In genomic region chr6:21354805-21355238, GRCh38 we compare ENCODE assay signal across 19 cellular contexts.
DNase-seq lines count a peak whose midpoint lies in the region; ATAC-seq and TF ChIP-seq lines count a peak whose summit lies in the region.
"Had no signal": no experiment of that assay in that cellular context is flagged by ENCODE, and none has a peak within 500 bp of the region (broad histone marks: within the 10 kb centered on the region; RNA-seq: fewer than 3 reads in every experiment).

No MANE protein-coding gene starts in this region.

- no peak overlapping the region for H3K27ac Mint-ChIP-seq in naive thymus-derived CD8-positive, alpha-beta T cell
- H3K27ac Mint-ChIP-seq: CD4-positive, alpha-beta T cell had no signal

- POLR2A ChIA-PET in HEK293 (lab: Yijun Ruan, JAX) = no interaction called here
- POLR2A ChIA-PET in naive thymus-derived CD8-positive, alpha-beta T cell (lab: Charles Lee) = no interaction called here

- H3K27ac ChIP-seq in HEK293 (ENCODE audit: extremely low read depth, low read depth, low read length) (no peak overlapping the region), upper lobe of right lung (no peak overlapping the region)
- H3K27ac ChIP-seq: A549, dorsolateral prefrontal cortex, testis had no signal

- no peak for TF ChIP-seq CTCF in HEK293 (tag by site-specific recombination; IDR thresholded peaks at IDR 0.05)
- no peak for TF ChIP-seq CTCF in upper lobe of right lung (IDR thresholded peaks at IDR 0.05)

- DNase-seq in COLO668 (lab: John Stamatoyannopoulos, UW; ENCODE audit: unreplicated experiment) = peak; percentile 9
- peak; percentile 59 for DNase-seq in SK-MEL-5 (ENCODE audit: low read depth, low spot score)
- DNase-seq in midbrain (lab: John Stamatoyannopoulos, UW) = peak; percentile 22
- DNase-seq in NCI-H2227 (lab: John Stamatoyannopoulos, UW; ENCODE audit: unreplicated experiment) = no peak
- no peak for DNase-seq in naive thymus-derived CD8-positive, alpha-beta T cell
- DNase-seq in pons (ENCODE audit: low spot score) = no peak
- no peak for DNase-seq in upper lobe of right lung
- DNase-seq: activated effector memory CD4-positive, alpha-beta T cell treated with anti-CD3 and anti-CD28 coated beads, Interleukin-2, amount 50 U/mL, for 16 hours; anterior cingulate cortex; CD4-positive, alpha-beta T cell; hippocampal formation; NCI-H1436; NCI-H524; retina; stimulated activated CD4-positive, alpha-beta T cell treated with anti-CD3 and anti-CD28 coated beads, Interleukin-1b, Interleukin-23, amount 100 ng/mL, for 48 hours; testis had no signal

- in situ Hi-C loops in SK-MEL-5 (cut with HindIII; ENCODE audit: low pct_unique_long_range_greater_than_20kb, low sequenced_read_pairs) = no loop called here

- H3K27me3 Mint-ChIP-seq in naive thymus-derived CD8-positive, alpha-beta T cell = no peaks in the 10 kb centered on the region
- H3K27me3 Mint-ChIP-seq: CD4-positive, alpha-beta T cell had no signal

- intact Hi-C loops in upper lobe of right lung (cut with DNase I) = no loop called here

- H3K4me3 ChIP-seq in HEK293 (ENCODE audit: low read depth, low read length) = no peak overlapping the region
- H3K4me3 ChIP-seq in upper lobe of right lung = no peak overlapping the region
- H3K4me3 ChIP-seq: A549, dorsolateral prefrontal cortex, testis had no signal

- no peaks in the 10 kb centered on the region for H3K9me3 ChIP-seq in HEK293 (ENCODE audit: control insufficient read depth, insufficient read depth, low read depth, low read length)
- H3K9me3 ChIP-seq in upper lobe of right lung = no peaks in the 10 kb centered on the region
- H3K9me3 ChIP-seq: A549, testis had no signal

- no peaks in the 10 kb centered on the region for H3K36me3 ChIP-seq in HEK293 (ENCODE audit: control insufficient read depth in 2 of 2, insufficient read depth in 1 of 2, low read length in 2 of 2)
- no peaks in the 10 kb centered on the region for H3K36me3 ChIP-seq in upper lobe of right lung

- no peak overlapping the region for H3K4me3 Mint-ChIP-seq in naive thymus-derived CD8-positive, alpha-beta T cell
- H3K4me3 Mint-ChIP-seq: CD4-positive, alpha-beta T cell had no signal

- H3K4me1 ChIP-seq in HEK293 (ENCODE audit: control insufficient read depth, insufficient read depth, low read length) (no peaks in the 10 kb centered on the region), upper lobe of right lung (no peaks in the 10 kb centered on the region)
- H3K4me1 ChIP-seq: A549, testis had no signal

- H3K9me3 Mint-ChIP-seq in naive thymus-derived CD8-positive, alpha-beta T cell = peaks cover 0 to 2% (median 0%) of the 10 kb centered on the region in 9 donors
- H3K9me3 Mint-ChIP-seq: CD4-positive, alpha-beta T cell had no signal

- no peaks in the 10 kb centered on the region for H3K27me3 ChIP-seq in upper lobe of right lung
- H3K27me3 ChIP-seq: testis had no signal

- no peaks in the 10 kb centered on the region for H3K4me1 Mint-ChIP-seq in naive thymus-derived CD8-positive, alpha-beta T cell

- no peaks in the 10 kb centered on the region for H3K36me3 Mint-ChIP-seq in naive thymus-derived CD8-positive, alpha-beta T cell

- ATAC-seq in naive thymus-derived CD8-positive, alpha-beta T cell = no peak
- ATAC-seq in upper lobe of right lung = no peak
- ATAC-seq: A549 had no signal

- CTCF ChIA-PET in HEK293 (lab: Yijun Ruan, JAX) = no interaction called here

TF ChIP-seq in HEK293, 187 proteins besides CTCF, POLR2A, EP300 and RAD21 (continues in another document):
- no peak for TF ChIP-seq ZNF664 (tag by site-specific recombination; IDR thresholded peaks at IDR 0.05)
- TF ChIP-seq ZNF19 (tag by site-specific recombination; IDR thresholded peaks at IDR 0.05; ENCODE audit: low read depth) = no peak
- peak; percentile 37; the same call in 1 of the 2 replicates for TF ChIP-seq PRDM10 (tag by site-specific recombination; IDR thresholded peaks at IDR 0.05)
- TF ChIP-seq ZNF513 (tag by site-specific recombination; IDR thresholded peaks at IDR 0.05) = no peak
- no peak for TF ChIP-seq ZSCAN18 (tag by site-specific recombination; IDR thresholded peaks at IDR 0.05)
- TF ChIP-seq ZEB2 (tag by site-specific recombination; IDR thresholded peaks at IDR 0.05) = no peak
- TF ChIP-seq ZBTB49 (tag by site-specific recombination; IDR thresholded peaks at IDR 0.05; ENCODE audit: low read depth) = no peak
- no peak for TF ChIP-seq PBX3 (CRISPR knock-in tag; IDR thresholded peaks at IDR 0.05)
- TF ChIP-seq ZBTB17 (tag by site-specific recombination; IDR thresholded peaks at IDR 0.05) = 0 out of 2 replicates have a peak, but pooled peaks have one; percentile 43
- TF ChIP-seq ZNF311 (tag by site-specific recombination; IDR thresholded peaks at IDR 0.05; ENCODE audit: borderline replicate concordance) = no peak
- TF ChIP-seq REPIN1 (tag by site-specific recombination; IDR thresholded peaks at IDR 0.05; ENCODE audit: low read depth) = no peak
- TF ChIP-seq ZNF830 (tag by site-specific recombination; IDR thresholded peaks at IDR 0.05; ENCODE audit: low read depth) = no peak

Comparison
In these comparisons a context has a peak if more than half of its experiments do, and no peak if none do; other contexts are left out.
1. DNase-seq: peak in COLO668 (single experiment), SK-MEL-5 (single experiment) and midbrain (single experiment); none in NCI-H2227 (single experiment), naive thymus-derived CD8-positive, alpha-beta T cell (0 of 10), pons (single experiment) and upper lobe of right lung (single experiment).